Comparison of ENCODE assay signal across 1 cellular context in the genomic region with DNA sequence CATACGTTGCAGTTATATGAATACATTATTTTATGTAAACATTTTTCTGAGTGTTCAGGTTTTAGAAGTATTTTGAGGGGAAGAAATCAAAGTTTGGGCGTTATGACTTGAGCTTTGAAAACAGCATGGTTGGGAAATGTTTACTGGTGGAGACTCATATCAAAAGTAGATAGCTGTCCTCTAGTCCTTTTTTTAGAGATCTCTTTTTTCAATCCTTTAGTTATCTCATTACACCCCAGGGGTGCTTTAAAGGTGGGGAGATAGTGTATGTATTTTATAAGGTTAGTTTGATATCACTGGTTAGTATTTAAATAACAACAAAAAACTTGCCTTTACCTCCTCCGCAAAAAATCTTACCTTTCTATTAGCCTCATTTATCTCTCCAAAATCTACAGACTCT.
A peak's percentile ranks its signal among the peaks of the same experiment; 100 is the strongest.
TF ChIP-seq lines count a peak whose summit lies in the region.

No MANE protein-coding gene starts in this region.

TF ChIP-seq in K562, 482 proteins besides CTCF, POLR2A, EP300 and RAD21 (continued from another document):
- TF ChIP-seq NR2C1 (IDR thresholded peaks at IDR 0.05) (0 out of 2 replicates have a peak, but pooled peaks have one; percentile 6), NR2C1 (tag; IDR thresholded peaks at IDR 0.05) (no peak), RBM15 (IDR thresholded peaks at IDR 0.05; ENCODE audit: insufficient read depth, low read length) (no peak)
